ENCODE assay signal across 9 cellular contexts in the genomic region with DNA sequence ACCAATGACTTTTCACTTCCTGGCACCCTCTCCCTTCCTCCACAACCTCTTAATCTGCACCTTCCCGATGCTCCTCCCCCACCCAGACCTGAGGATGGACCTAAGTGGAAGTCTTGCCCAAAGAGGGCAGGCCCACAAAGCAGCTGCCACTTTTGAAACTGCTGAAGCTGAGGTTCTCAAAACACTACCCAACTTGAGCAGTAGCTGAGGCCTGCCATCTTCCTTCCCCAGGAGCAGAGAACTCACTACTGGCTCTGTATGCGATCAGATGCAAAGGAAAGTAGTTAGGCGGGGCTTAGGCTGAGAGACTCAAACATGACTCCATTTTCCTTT. TPM values are rescaled to one million over a fixed set of nuclear protein-coding genes. Genes with fewer than 3 reads are reported as not detected.
DNase-seq lines count a peak whose midpoint lies in the region; ATAC-seq and TF ChIP-seq lines count a peak whose summit lies in the region.
"Had no signal": no experiment of that assay in that cellular context is flagged by ENCODE, and none has a peak within 500 bp of the region (broad histone marks: within the 10 kb centered on the region; RNA-seq: fewer than 3 reads in every experiment).

No MANE protein-coding gene starts in this region.

- no peak overlapping the region for H3K27ac ChIP-seq in iPS-20b (ENCODE audit: low read length)
- peak overlapping the region in 3 of 4 donors; percentile 80 to 86 (median 83) for H3K27ac ChIP-seq in transverse colon

- no peak for TF ChIP-seq POLR2A in transverse colon (IDR thresholded peaks at IDR 0.05)

- intact Hi-C loops in transverse colon (cut with DNase I; ENCODE audit: low total_unique reads) (no loop called here), left colon (cut with DNase I, micrococcal nuclease) (no loop called here)

- 45 to 77% methylated on average over 1 to 3 of the region's 3 CpGs for WGBS in transverse colon (ENCODE audit: low coverage in 1 of 2), 2 donors

- TF ChIP-seq EP300 in transverse colon (IDR thresholded peaks at IDR 0.05; ENCODE audit: low read depth) = no peak

- H3K27ac Mint-ChIP-seq in activated naive CD8-positive, alpha-beta T cell treated with anti-CD3 and anti-CD28 coated beads, Interleukin-2, amount 10 ng/mL, durations not matched to agents 7 days and 5 days = no peak overlapping the region
- no peak overlapping the region for H3K27ac Mint-ChIP-seq in activated naive CD8-positive, alpha-beta T cell treated with anti-CD3 and anti-CD28 coated beads for 36 hours

- H3K9ac ChIP-seq in iPS-20b (ENCODE audit: low read depth, low read length) = no peak overlapping the region; the same call in 1 of the 2 replicates

- peaks cover 9% of the 10 kb centered on the region for H3K36me3 Mint-ChIP-seq in activated naive CD8-positive, alpha-beta T cell treated with anti-CD3 and anti-CD28 coated beads, Interleukin-2, amount 10 ng/mL, durations not matched to agents 7 days and 5 days
- peaks cover 12% of the 10 kb centered on the region for H3K36me3 Mint-ChIP-seq in activated naive CD8-positive, alpha-beta T cell treated with anti-CD3 and anti-CD28 coated beads for 36 hours

- DNase-seq in activated naive CD8-positive, alpha-beta T cell treated with anti-CD3 and anti-CD28 coated beads, Interleukin-2, amount 10 ng/mL, durations not matched to agents 7 days and 5 days = peak; percentile 46
- DNase-seq in activated naive CD8-positive, alpha-beta T cell treated with anti-CD3 and anti-CD28 coated beads for 36 hours = no peak
- DNase-seq in UCSD-AML1 (lab: John Stamatoyannopoulos, UW; ENCODE audit: unreplicated experiment) (peak; percentile 48), transverse colon (peak; percentile 26), left colon (no peak)
- no peak for DNase-seq in NK-92 treated with Interleukin-12 subunit alpha and Interleukin-12 subunit beta, amount 100 ng/mL, for 24 hours (lab: John Stamatoyannopoulos, UW)
- DNase-seq: DMS 273 treated with DMSO at 0.1 percent for 48 hours had no signal

- in situ Hi-C loops in transverse colon (cut with MboI; ENCODE audit: low pct_ligation_motif_present in 1 of 4, low pct_unique_long_range_greater_than_20kb in 1 of 4, low sequenced_read_pairs in 3 of 4) = no loop called here

- H3K9me3 ChIP-seq in iPS-20b (ENCODE audit: insufficient read depth, low read depth, low read length) = no peaks in the 10 kb centered on the region
- H3K9me3 ChIP-seq in transverse colon = no peaks in the 10 kb centered on the region

- H3K4me3 ChIP-seq in iPS-20b (ENCODE audit: low read length) (peak overlapping the region; percentile 97), transverse colon (peak overlapping the region in 3 of 4 donors; percentile 61 to 86 (median 74))

- H3K4me1 ChIP-seq in iPS-20b (ENCODE audit: insufficient read depth, low read length) = peaks cover 12% of the 10 kb centered on the region; the same call in 1 of the 2 replicates
- H3K4me1 ChIP-seq in transverse colon = peaks cover 17 to 37% (median 32%) of the 10 kb centered on the region in 4 donors

- no peaks in the 10 kb centered on the region for H3K9me3 Mint-ChIP-seq in activated naive CD8-positive, alpha-beta T cell treated with anti-CD3 and anti-CD28 coated beads, Interleukin-2, amount 10 ng/mL, durations not matched to agents 7 days and 5 days
- H3K9me3 Mint-ChIP-seq in activated naive CD8-positive, alpha-beta T cell treated with anti-CD3 and anti-CD28 coated beads for 36 hours = no peaks in the 10 kb centered on the region

- H3K27me3 ChIP-seq in iPS-20b (ENCODE audit: insufficient read depth, low read length) (no peaks in the 10 kb centered on the region), transverse colon (no peaks in the 10 kb centered on the region)

- H3K27me3 Mint-ChIP-seq in activated naive CD8-positive, alpha-beta T cell treated with anti-CD3 and anti-CD28 coated beads, Interleukin-2, amount 10 ng/mL, durations not matched to agents 7 days and 5 days = peaks cover 3% of the 10 kb centered on the region
- no peaks in the 10 kb centered on the region for H3K27me3 Mint-ChIP-seq in activated naive CD8-positive, alpha-beta T cell treated with anti-CD3 and anti-CD28 coated beads for 36 hours

- no peak overlapping the region for H3K4me3 Mint-ChIP-seq in activated naive CD8-positive, alpha-beta T cell treated with anti-CD3 and anti-CD28 coated beads, Interleukin-2, amount 10 ng/mL, durations not matched to agents 7 days and 5 days
- H3K4me3 Mint-ChIP-seq in activated naive CD8-positive, alpha-beta T cell treated with anti-CD3 and anti-CD28 coated beads for 36 hours = no peak overlapping the region

- H3K36me3 ChIP-seq in iPS-20b (ENCODE audit: insufficient read depth, low read depth, low read length) (peaks cover 27% of the 10 kb centered on the region), transverse colon (no peaks in the 10 kb centered on the region)

- peak; percentile 19 for ATAC-seq in activated naive CD8-positive, alpha-beta T cell treated with anti-CD3 and anti-CD28 coated beads, Interleukin-2, amount 10 ng/mL, durations not matched to agents 7 days and 5 days (ENCODE audit: low read depth)
- ATAC-seq in HG03159 (IDR thresholded peaks at IDR 0.05; ENCODE audit: unreplicated experiment) (no peak), left colon (no peak)

- peaks cover 14% of the 10 kb centered on the region for H3K4me1 Mint-ChIP-seq in activated naive CD8-positive, alpha-beta T cell treated with anti-CD3 and anti-CD28 coated beads, Interleukin-2, amount 10 ng/mL, durations not matched to agents 7 days and 5 days
- H3K4me1 Mint-ChIP-seq in activated naive CD8-positive, alpha-beta T cell treated with anti-CD3 and anti-CD28 coated beads for 36 hours = peaks cover 14% of the 10 kb centered on the region

- POLR2A ChIA-PET in activated naive CD8-positive, alpha-beta T cell treated with anti-CD3 and anti-CD28 coated beads, Interleukin-2, amount 10 ng/mL, durations not matched to agents 7 days and 5 days (lab: Charles Lee) = interaction anchor here (1.1 kb wide), 1 partner anchor 57 kb away, joined by 3 read pairs; no protein-coding TSS in a partner anchor

- no peak for TF ChIP-seq CTCF in transverse colon (IDR thresholded peaks at IDR 0.05)

RNA-seq across cellular contexts. Expression of a gene that starts 1.5 kb away (rescaled TPM):
- total RNA-seq in activated naive CD8-positive, alpha-beta T cell treated with anti-CD3 and anti-CD28 coated beads, Interleukin-2, amount 10 ng/mL, durations not matched to agents 7 days and 5 days = 100 to 1,000 TPM; 112 to 120 TPM
- 100 to 1,000 TPM; 137 to 142 TPM for total RNA-seq in activated naive CD8-positive, alpha-beta T cell treated with anti-CD3 and anti-CD28 coated beads for 36 hours
- total RNA-seq in transverse colon (10 to 100 TPM; 38.4 to 86.0 (median 63.4) TPM), left colon (100 to 1,000 TPM; 122 to 135 TPM)

RNA-seq across cellular contexts. Expression of a gene that starts 40.7 kb away (rescaled TPM):
- not detected for total RNA-seq in activated naive CD8-positive, alpha-beta T cell treated with anti-CD3 and anti-CD28 coated beads, Interleukin-2, amount 10 ng/mL, durations not matched to agents 7 days and 5 days
- total RNA-seq in activated naive CD8-positive, alpha-beta T cell treated with anti-CD3 and anti-CD28 coated beads for 36 hours = not detected
- 1 to 10 TPM in 2 of 4 donors, under 1 TPM in 1, not detected in 1; 0.80 to 1.8 (median 1.3) TPM for total RNA-seq in transverse colon
- total RNA-seq in left colon = under 1 TPM; 0.27 to 0.81 TPM

RNA-seq across cellular contexts. Expression of a gene that starts 40.8 kb away (rescaled TPM):
- total RNA-seq in activated naive CD8-positive, alpha-beta T cell treated with anti-CD3 and anti-CD28 coated beads, Interleukin-2, amount 10 ng/mL, durations not matched to agents 7 days and 5 days = not detected
- total RNA-seq in activated naive CD8-positive, alpha-beta T cell treated with anti-CD3 and anti-CD28 coated beads for 36 hours = not detected
- total RNA-seq in transverse colon = not detected
- not detected for total RNA-seq in left colon

Comparison
In these comparisons a context has a peak if more than half of its experiments do, and no peak if none do; other contexts are left out.
1. DNase-seq: peak in activated naive CD8-positive, alpha-beta T cell treated with anti-CD3 and anti-CD28 coated beads, Interleukin-2, amount 10 ng/mL, durations not matched to agents 7 days and 5 days (single experiment), UCSD-AML1 (single experiment) and transverse colon (single experiment); none in activated naive CD8-positive, alpha-beta T cell treated with anti-CD3 and anti-CD28 coated beads for 36 hours (single experiment), left colon (0 of 2) and NK-92 treated with Interleukin-12 subunit alpha and Interleukin-12 subunit beta, amount 100 ng/mL, for 24 hours (single experiment).